Comparison of ENCODE assay signal across 7 cellular contexts in the genomic region with DNA sequence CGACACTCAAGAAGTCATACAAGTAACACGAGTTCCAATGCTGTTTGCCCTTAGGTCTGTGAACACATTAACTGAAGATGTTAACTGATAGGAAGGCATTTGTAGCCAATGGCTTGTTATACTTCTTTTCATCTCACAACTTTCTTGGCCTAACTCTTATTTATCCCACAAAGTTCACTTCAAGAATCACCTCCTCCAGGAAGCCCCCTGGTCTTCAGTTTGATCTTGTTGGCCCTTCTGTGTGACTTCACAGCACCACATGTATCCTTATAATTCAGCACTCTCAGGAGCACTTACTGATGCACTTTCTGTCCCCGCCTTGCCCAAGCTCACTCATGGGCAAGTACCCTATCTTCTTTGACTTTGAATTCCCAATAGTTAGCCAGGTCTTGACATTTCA.
"Had no signal": no experiment of that assay in that cellular context is flagged by ENCODE, and none has a peak within 500 bp of the region (broad histone marks: within the 10 kb centered on the region; RNA-seq: fewer than 3 reads in every experiment).

No MANE protein-coding gene starts in this region.

- H3K4me3 ChIP-seq: GM23248 had no signal

- H3K9ac ChIP-seq: GM23248 had no signal

- FAIRE-seq: HTR-8/SVneo had no signal

- DNase-seq: GM23248, GOT3, H7, HCEC 1CT, IMR-90, KBM-7 had no signal

- H3K27ac ChIP-seq: GM23248 had no signal

- H2AFZ ChIP-seq: GM23248 had no signal
